10 cellular contexts compared by ENCODE assay signal in genomic region chr5:67011422-67011821, GRCh38.
DNase-seq lines count a peak whose midpoint lies in the region; ATAC-seq and TF ChIP-seq lines count a peak whose summit lies in the region.
"Had no signal": no experiment of that assay in that cellular context is flagged by ENCODE, and none has a peak within 500 bp of the region (broad histone marks: within the 10 kb centered on the region; RNA-seq: fewer than 3 reads in every experiment).

No MANE protein-coding gene starts in this region.

- POLR2A ChIA-PET in MCF 10A (lab: Yijun Ruan, JAX) = interaction anchor here (0.7 to 8.1 kb wide), 17 partner anchors 6 to 208 kb away, joined by 3 to 191 read pairs (median 6); no protein-coding TSS in a partner anchor

- no peak overlapping the region for H3K4me3 ChIP-seq in muscle layer of duodenum (ENCODE audit: low read depth in 1 of 2, low read length in 2 of 2)
- H3K4me3 ChIP-seq in transverse colon = no peak overlapping the region

- no peaks in the 10 kb centered on the region for H3K27me3 Mint-ChIP-seq in activated naive CD8-positive, alpha-beta T cell
- no peaks in the 10 kb centered on the region for H3K27me3 Mint-ChIP-seq in activated naive CD8-positive, alpha-beta T cell treated with anti-CD3 and anti-CD28 coated beads for 36 hours
- no peaks in the 10 kb centered on the region for H3K27me3 Mint-ChIP-seq in MCF 10A (ENCODE audit: insufficient read depth, unreplicated experiment)
- H3K27me3 Mint-ChIP-seq: B cell had no signal

- peaks cover 90% of the 10 kb centered on the region for H3K4me1 Mint-ChIP-seq in activated naive CD8-positive, alpha-beta T cell (ENCODE audit: low read depth)
- peaks cover 70% of the 10 kb centered on the region for H3K4me1 Mint-ChIP-seq in activated naive CD8-positive, alpha-beta T cell treated with anti-CD3 and anti-CD28 coated beads for 36 hours
- H3K4me1 Mint-ChIP-seq in MCF 10A (ENCODE audit: insufficient read depth, unreplicated experiment) = peaks cover 77% of the 10 kb centered on the region

- ATAC-seq in GM18519 (IDR thresholded peaks at IDR 0.05; ENCODE audit: low FRiP score, unreplicated experiment) = no peak

- H3K36me3 ChIP-seq in muscle layer of duodenum (ENCODE audit: control insufficient read depth in 1 of 2, insufficient read depth in 2 of 2, low read length in 2 of 2) (no peaks in the 10 kb centered on the region), transverse colon (no peaks in the 10 kb centered on the region)

- TF ChIP-seq EP300 in transverse colon (IDR thresholded peaks at IDR 0.05; ENCODE audit: low read depth) = no peak

- in situ Hi-C loops in transverse colon (cut with MboI; ENCODE audit: low pct_ligation_motif_present in 1 of 4, low pct_unique_long_range_greater_than_20kb in 1 of 4, low sequenced_read_pairs in 3 of 4) = no loop called here

- CTCF ChIA-PET in MCF 10A (lab: Yijun Ruan, JAX) = interaction anchor here (0.6 to 3.0 kb wide), 4 partner anchors 12 to 705 kb away, joined by 3 to 9 read pairs (median 3); no protein-coding TSS in a partner anchor

- no peaks in the 10 kb centered on the region for H3K9me3 ChIP-seq in muscle layer of duodenum (ENCODE audit: control insufficient read depth in 1 of 2, low read length in 2 of 2)
- no peaks in the 10 kb centered on the region for H3K9me3 ChIP-seq in transverse colon

- WGBS in transverse colon (ENCODE audit: low coverage in 1 of 2), 2 donors = 66 to 81% methylated on average over 4 to 5 of the region's 5 CpGs

- H3K27me3 ChIP-seq in muscle layer of duodenum (ENCODE audit: low read depth, low read length) (no peaks in the 10 kb centered on the region), transverse colon (no peaks in the 10 kb centered on the region)

- peaks cover 28% of the 10 kb centered on the region for H3K36me3 Mint-ChIP-seq in activated naive CD8-positive, alpha-beta T cell
- peaks cover 10% of the 10 kb centered on the region for H3K36me3 Mint-ChIP-seq in activated naive CD8-positive, alpha-beta T cell treated with anti-CD3 and anti-CD28 coated beads for 36 hours
- H3K36me3 Mint-ChIP-seq in MCF 10A (ENCODE audit: insufficient read depth, unreplicated experiment) = no peaks in the 10 kb centered on the region

- H3K27ac Mint-ChIP-seq in activated naive CD8-positive, alpha-beta T cell = peak overlapping the region; percentile 84
- H3K27ac Mint-ChIP-seq in activated naive CD8-positive, alpha-beta T cell treated with anti-CD3 and anti-CD28 coated beads for 36 hours = no peak overlapping the region
- H3K27ac Mint-ChIP-seq in MCF 10A (ENCODE audit: low read depth, unreplicated experiment) = peak overlapping the region; percentile 92
- H3K27ac Mint-ChIP-seq: B cell had no signal

- TF ChIP-seq POLR2A in transverse colon (IDR thresholded peaks at IDR 0.05) = no peak

- H3K27ac ChIP-seq in muscle layer of duodenum (ENCODE audit: low read length) = peak overlapping the region; percentile 25
- H3K27ac ChIP-seq in transverse colon = peak overlapping the region; percentile 48 to 67 (median 60)

- peak overlapping the region; percentile 30 for H3K4me3 Mint-ChIP-seq in activated naive CD8-positive, alpha-beta T cell
- no peak overlapping the region for H3K4me3 Mint-ChIP-seq in activated naive CD8-positive, alpha-beta T cell treated with anti-CD3 and anti-CD28 coated beads for 36 hours
- H3K4me3 Mint-ChIP-seq in MCF 10A (ENCODE audit: unreplicated experiment) = peak overlapping the region; percentile 65
- H3K4me3 Mint-ChIP-seq: B cell had no signal

- no peaks in the 10 kb centered on the region for H3K9me3 Mint-ChIP-seq in activated naive CD8-positive, alpha-beta T cell (ENCODE audit: low read depth)
- no peaks in the 10 kb centered on the region for H3K9me3 Mint-ChIP-seq in activated naive CD8-positive, alpha-beta T cell treated with anti-CD3 and anti-CD28 coated beads for 36 hours
- no peaks in the 10 kb centered on the region for H3K9me3 Mint-ChIP-seq in MCF 10A (ENCODE audit: unreplicated experiment)

- intact Hi-C loops in MCF 10A (cut with micrococcal nuclease) (loop anchor here (5.0 kb wide), 1 partner anchor 196 kb away; no protein-coding TSS in a partner anchor), transverse colon (cut with DNase I; ENCODE audit: low total_unique reads) (no loop called here)

- no peak for DNase-seq in activated naive CD8-positive, alpha-beta T cell treated with anti-CD3 and anti-CD28 coated beads for 36 hours
- no peak for DNase-seq in MCF 10A (ENCODE audit: unreplicated experiment)
- DNase-seq in transverse colon = no peak
- DNase-seq in NCI-H187 treated with DMSO at 0.1 percent for 48 hours (lab: John Stamatoyannopoulos, UW) = no peak
- DNase-seq in NCI-H187 (lab: John Stamatoyannopoulos, UW) = no peak
- DNase-seq: activated effector memory CD4-positive, alpha-beta T cell treated with anti-CD3 and anti-CD28 coated beads, Interleukin-2, amount 50 U/mL, for 16 hours had no signal

- TSS peak; percentile 6 for BruUV-seq in MCF 10A (replicated peaks; lab: Mats Ljungman, UMichigan)

- no peak for TF ChIP-seq CTCF in MCF 10A (IDR thresholded peaks at IDR 0.05; ENCODE audit: unreplicated experiment)
- TF ChIP-seq CTCF in transverse colon (IDR thresholded peaks at IDR 0.05) = no peak

- H3K4me1 ChIP-seq in muscle layer of duodenum (ENCODE audit: control insufficient read depth in 1 of 2, insufficient read depth in 2 of 2, low read length in 2 of 2) (peaks cover 0 to 12% of the 10 kb centered on the region in 2 donors), transverse colon (peaks cover 7 to 57% (median 39%) of the 10 kb centered on the region in 4 donors)
